In genomic region chr1:48068216-48068615, GRCh38 we compare ENCODE assay signal across 15 cellular contexts.
DNase-seq lines count a peak whose midpoint lies in the region; ATAC-seq lines count a peak whose summit lies in the region.
"Had no signal": no experiment of that assay in that cellular context is flagged by ENCODE, and none has a peak within 500 bp of the region (broad histone marks: within the 10 kb centered on the region; RNA-seq: fewer than 3 reads in every experiment).

No MANE protein-coding gene starts in this region.

- intact Hi-C loops in posterior vena cava (cut with DNase I) (loop anchor here in 1 of 2 donors (10.0 kb wide), 1 partner anchor 323 kb away; no protein-coding TSS in a partner anchor), aorta (cut with DNase I) (no loop called here)

- WGBS in aorta, 2 donors, result 86 to 96% methylated on average over 1 of the region's 1 CpG

- H3K36me3 ChIP-seq in HUES6 (ENCODE audit: control insufficient read depth, insufficient read depth, low read length), result no peaks in the 10 kb centered on the region
- H3K36me3 ChIP-seq in aorta (ENCODE audit: control insufficient read depth in 1 of 2, insufficient read depth in 2 of 2, low read length in 1 of 2), result no peaks in the 10 kb centered on the region
- H3K36me3 ChIP-seq: HAP-1 had no signal

- H3K27me3 ChIP-seq in HUES6 (ENCODE audit: control insufficient read depth, insufficient read depth, low read length), result peaks cover 18% of the 10 kb centered on the region
- no peaks in the 10 kb centered on the region for H3K27me3 ChIP-seq in aorta (ENCODE audit: control insufficient read depth in 1 of 2, insufficient read depth in 2 of 2, low read length in 1 of 2)

- ATAC-seq in aorta (ENCODE audit: low FRiP score), result no peak

- no peaks in the 10 kb centered on the region for H3K9me3 ChIP-seq in HUES6 (ENCODE audit: control insufficient read depth, insufficient read depth, low read depth, low read length)
- H3K9me3 ChIP-seq in aorta (ENCODE audit: control insufficient read depth, low read length), result no peaks in the 10 kb centered on the region
- H3K9me3 ChIP-seq: HAP-1 had no signal

- peak; percentile 12 for DNase-seq in islet precursor cell
- peak; percentile 2 for DNase-seq in posterior vena cava (ENCODE audit: low spot score)
- DNase-seq in aorta, result no peak
- no peak for DNase-seq in NCI-H345 (lab: John Stamatoyannopoulos, UW)
- DNase-seq in NCI-H146 (lab: John Stamatoyannopoulos, UW), result no peak
- DNase-seq: C1 segment of cervical spinal cord; Calu3; CD4-positive, alpha-beta memory T cell; COR-L47; DMS53; DND-41; GOT3; HFFc6 had no signal

- no peak overlapping the region; the same call in 1 of the 2 replicates for H3K27ac ChIP-seq in HUES6 (ENCODE audit: low read depth, low read length)
- no peak overlapping the region for H3K27ac ChIP-seq in aorta (ENCODE audit: low read depth in 1 of 2, low read length in 2 of 2)

- peak overlapping the region; percentile 25 for H3K9ac ChIP-seq in HUES6 (ENCODE audit: low read length)

- H3K4me1 ChIP-seq in HUES6 (ENCODE audit: control insufficient read depth, insufficient read depth, low read length) (no peaks in the 10 kb centered on the region; the same call in 1 of the 2 replicates), aorta (ENCODE audit: control insufficient read depth in 1 of 2, insufficient read depth in 2 of 2, low read length in 2 of 2) (peaks cover 2 to 5% of the 10 kb centered on the region in 2 donors)
- H3K4me1 ChIP-seq: HAP-1 had no signal

- H3K4me3 ChIP-seq in HUES6 (ENCODE audit: low read depth, low read length), result no peak overlapping the region
- no peak overlapping the region for H3K4me3 ChIP-seq in aorta (ENCODE audit: low read length in 2 of 2)
- H3K4me3 ChIP-seq: HAP-1 had no signal

Comparison
In these comparisons a context has a peak if more than half of its experiments do, and no peak if none do; other contexts are left out.
1. DNase-seq: peak in islet precursor cell (single experiment) and posterior vena cava (single experiment); none in aorta (0 of 2), NCI-H345 (single experiment) and NCI-H146 (single experiment).